ENCODE assay signal across 1 cellular context in the genomic region with DNA sequence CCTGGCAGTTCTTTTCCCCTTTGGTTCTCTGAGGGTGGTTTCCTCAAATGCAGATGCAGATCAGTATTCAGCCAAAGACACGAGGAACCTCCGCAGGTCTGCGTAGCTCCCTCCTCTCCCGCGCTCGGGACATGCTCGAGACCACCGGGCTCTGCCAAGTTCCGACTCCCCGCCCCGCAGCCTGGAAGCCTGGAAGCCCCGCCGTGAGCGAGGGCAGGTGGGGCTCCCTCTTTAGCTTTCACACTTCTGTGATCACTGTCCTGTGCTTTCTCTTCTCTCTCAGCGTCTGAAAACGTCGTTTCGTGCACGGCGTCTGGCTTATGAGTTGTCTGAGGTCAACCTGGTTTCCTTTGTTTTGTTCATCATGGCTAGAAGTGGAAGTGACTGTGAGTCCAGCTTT.
TF ChIP-seq lines count a peak whose summit lies in the region.

No MANE protein-coding gene starts in this region.

TF ChIP-seq in HEK293, 187 proteins besides CTCF, POLR2A, EP300 and RAD21 (continued from another document):
- TF ChIP-seq, protein P1, sequence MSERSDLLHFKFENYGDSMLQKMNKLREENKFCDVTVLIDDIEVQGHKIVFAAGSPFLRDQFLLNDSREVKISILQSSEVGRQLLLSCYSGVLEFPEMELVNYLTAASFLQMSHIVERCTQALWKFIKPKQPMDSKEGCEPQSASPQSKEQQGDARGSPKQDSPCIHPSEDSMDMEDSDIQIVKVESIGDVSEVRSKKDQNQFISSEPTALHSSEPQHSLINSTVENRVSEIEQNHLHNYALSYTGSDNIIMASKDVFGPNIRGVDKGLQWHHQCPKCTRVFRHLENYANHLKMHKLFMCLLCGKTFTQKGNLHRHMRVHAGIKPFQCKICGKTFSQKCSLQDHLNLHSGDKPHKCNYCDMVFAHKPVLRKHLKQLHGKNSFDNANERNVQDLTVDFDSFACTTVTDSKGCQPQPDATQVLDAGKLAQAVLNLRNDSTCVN (tag by site-specific recombination; optimal IDR thresholded peaks at IDR 0.05), result no peak
- TF ChIP-seq, protein P2, sequence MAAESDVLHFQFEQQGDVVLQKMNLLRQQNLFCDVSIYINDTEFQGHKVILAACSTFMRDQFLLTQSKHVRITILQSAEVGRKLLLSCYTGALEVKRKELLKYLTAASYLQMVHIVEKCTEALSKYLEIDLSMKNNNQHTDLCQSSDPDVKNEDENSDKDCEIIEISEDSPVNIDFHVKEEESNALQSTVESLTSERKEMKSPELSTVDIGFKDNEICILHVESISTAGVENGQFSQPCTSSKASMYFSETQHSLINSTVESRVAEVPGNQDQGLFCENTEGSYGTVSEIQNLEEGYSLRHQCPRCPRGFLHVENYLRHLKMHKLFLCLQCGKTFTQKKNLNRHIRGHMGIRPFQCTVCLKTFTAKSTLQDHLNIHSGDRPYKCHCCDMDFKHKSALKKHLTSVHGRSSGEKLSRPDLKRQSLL (tag by site-specific recombination; IDR thresholded peaks at IDR 0.05), result no peak
- TF ChIP-seq ZNF747 (tag by site-specific recombination; IDR thresholded peaks at IDR 0.05) (no peak), ZNF626 (tag by site-specific recombination; IDR thresholded peaks at IDR 0.05) (no peak), EGR2 (tag by site-specific recombination; IDR thresholded peaks at IDR 0.05; ENCODE audit: low read depth) (no peak), GLIS2 (tag by site-specific recombination; IDR thresholded peaks at IDR 0.05) (no peak), ZNF549 (tag by site-specific recombination; IDR thresholded peaks at IDR 0.05) (no peak)
- TF ChIP-seq, protein P3, sequence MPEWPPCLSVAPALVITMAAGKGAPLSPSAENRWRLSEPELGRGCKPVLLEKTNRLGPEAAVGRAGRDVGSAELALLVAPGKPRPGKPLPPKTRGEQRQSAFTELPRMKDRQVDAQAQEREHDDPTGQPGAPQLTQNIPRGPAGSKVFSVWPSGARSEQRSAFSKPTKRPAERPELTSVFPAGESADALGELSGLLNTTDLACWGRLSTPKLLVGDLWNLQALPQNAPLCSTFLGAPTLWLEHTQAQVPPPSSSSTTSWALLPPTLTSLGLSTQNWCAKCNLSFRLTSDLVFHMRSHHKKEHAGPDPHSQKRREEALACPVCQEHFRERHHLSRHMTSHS (tag by site-specific recombination; IDR thresholded peaks at IDR 0.05), result no peak
